In genomic region chr1:186306533-186306932, GRCh38 we compare ENCODE assay signal across 16 cellular contexts. TPM values are rescaled to one million over a fixed set of nuclear protein-coding genes. Genes with fewer than 3 reads are reported as not detected.
DNase-seq lines count a peak whose midpoint lies in the region; ATAC-seq and TF ChIP-seq lines count a peak whose summit lies in the region.
"Had no signal": no experiment of that assay in that cellular context is flagged by ENCODE, and none has a peak within 500 bp of the region (broad histone marks: within the 10 kb centered on the region; RNA-seq: fewer than 3 reads in every experiment).

No MANE protein-coding gene starts in this region.

- peak; percentile 32 for DNase-seq in activated naive CD4-positive, alpha-beta T cell treated with anti-CD3 and anti-CD28 coated beads for 36 hours
- DNase-seq in activated naive CD4-positive, alpha-beta T cell treated with Interleukin-2 at 50 U/mL for 16 hours: no peak
- DNase-seq in Jurkat, Clone E6-1 (ENCODE audit: low read depth, low spot score): peak; percentile 84
- peak in 1 of 10 donors; percentile 15 for DNase-seq in naive thymus-derived CD8-positive, alpha-beta T cell
- DNase-seq in BE2C: no peak
- DNase-seq: AML-193, EL, KBM-7, NCI-H1092 treated with DMSO at 0.1 percent for 48 hours, NCI-H1694 treated with DMSO at 0.1 percent for 48 hours, NCI-H446, PC-9 had no signal

- H3K27me3 ChIP-seq in BE2C: peaks cover 11% of the 10 kb centered on the region

- peaks cover 63% of the 10 kb centered on the region for H3K4me1 Mint-ChIP-seq in activated naive CD4-positive, alpha-beta T cell treated with anti-CD3 and anti-CD28 coated beads for 36 hours (ENCODE audit: low read depth)
- peaks cover 18% of the 10 kb centered on the region for H3K4me1 Mint-ChIP-seq in activated T-helper 17 cell treated with anti-CD3 and anti-CD28 coated beads, Interleukin-2, amount 50 U/mL, for 72 hours
- peaks cover 18 to 50% (median 37%) of the 10 kb centered on the region in 4 donors for H3K4me1 Mint-ChIP-seq in naive thymus-derived CD8-positive, alpha-beta T cell

- H3K9me3 Mint-ChIP-seq in activated naive CD4-positive, alpha-beta T cell treated with anti-CD3 and anti-CD28 coated beads for 36 hours: no peaks in the 10 kb centered on the region
- no peaks in the 10 kb centered on the region for H3K9me3 Mint-ChIP-seq in activated T-helper 17 cell treated with anti-CD3 and anti-CD28 coated beads, Interleukin-2, amount 50 U/mL, for 72 hours
- no peaks in the 10 kb centered on the region for H3K9me3 Mint-ChIP-seq in naive thymus-derived CD8-positive, alpha-beta T cell

- no peaks in the 10 kb centered on the region for H3K4me1 ChIP-seq in BE2C

- CTCF ChIA-PET in activated naive CD4-positive, alpha-beta T cell treated with anti-CD3 and anti-CD28 coated beads for 36 hours (lab: Charles Lee): interaction anchor here (0.5 to 6.0 kb wide), 4 partner anchors 11 to 91 kb away, joined by 3 to 81 read pairs (median 10); no protein-coding TSS in a partner anchor

- H3K27ac Mint-ChIP-seq in activated naive CD4-positive, alpha-beta T cell treated with anti-CD3 and anti-CD28 coated beads for 36 hours: peak overlapping the region; percentile 95
- H3K27ac Mint-ChIP-seq in activated T-helper 17 cell treated with anti-CD3 and anti-CD28 coated beads, Interleukin-2, amount 50 U/mL, for 72 hours: peak overlapping the region; percentile 52
- peak overlapping the region; percentile 50 to 97 (median 82) for H3K27ac Mint-ChIP-seq in naive thymus-derived CD8-positive, alpha-beta T cell

- H3K36me3 Mint-ChIP-seq in activated naive CD4-positive, alpha-beta T cell treated with anti-CD3 and anti-CD28 coated beads for 36 hours (ENCODE audit: low read depth): peaks cover 46% of the 10 kb centered on the region
- H3K36me3 Mint-ChIP-seq in activated T-helper 17 cell treated with anti-CD3 and anti-CD28 coated beads, Interleukin-2, amount 50 U/mL, for 72 hours (ENCODE audit: low read depth): peaks cover 9% of the 10 kb centered on the region
- peaks cover 0 to 11% (median 11%) of the 10 kb centered on the region in 3 donors for H3K36me3 Mint-ChIP-seq in naive thymus-derived CD8-positive, alpha-beta T cell

- 0 out of 2 replicates have a peak, but pooled peaks cover 4% of the 10 kb centered on the region for H3K36me3 ChIP-seq in BE2C

- no peaks in the 10 kb centered on the region for H3K27me3 Mint-ChIP-seq in activated naive CD4-positive, alpha-beta T cell treated with anti-CD3 and anti-CD28 coated beads for 36 hours (ENCODE audit: low read depth)
- no peaks in the 10 kb centered on the region for H3K27me3 Mint-ChIP-seq in activated T-helper 17 cell treated with anti-CD3 and anti-CD28 coated beads, Interleukin-2, amount 50 U/mL, for 72 hours
- no peaks in the 10 kb centered on the region for H3K27me3 Mint-ChIP-seq in naive thymus-derived CD8-positive, alpha-beta T cell

- peak overlapping the region; percentile 5 for H3K4me3 Mint-ChIP-seq in activated naive CD4-positive, alpha-beta T cell treated with anti-CD3 and anti-CD28 coated beads for 36 hours
- H3K4me3 Mint-ChIP-seq in activated T-helper 17 cell treated with anti-CD3 and anti-CD28 coated beads, Interleukin-2, amount 50 U/mL, for 72 hours: peak overlapping the region; percentile 2
- peak overlapping the region in 8 of 10 donors; percentile 8 to 77 (median 56) for H3K4me3 Mint-ChIP-seq in naive thymus-derived CD8-positive, alpha-beta T cell

- no peak overlapping the region for H3K4me3 ChIP-seq in Jurkat, Clone E6-1 (ENCODE audit: low read length)
- no peak overlapping the region for H3K4me3 ChIP-seq in BE2C (ENCODE audit: low read depth, low read length)
- H3K4me3 ChIP-seq: PC-9 had no signal

- no peaks in the 10 kb centered on the region for H3K9me3 ChIP-seq in BE2C

- TF ChIP-seq CTCF in BE2C (IDR thresholded peaks at IDR 0.05; ENCODE audit: low read depth, low read length): no peak

- intact Hi-C loops in activated naive CD4-positive, alpha-beta T cell treated with anti-CD3 and anti-CD28 coated beads for 36 hours (cut with micrococcal nuclease): loop anchor here (5.0 to 10.0 kb wide), 3 partner anchors 299 to 1552 kb away; partner anchors contain the start of genes EDEM3, SWT1 and TRMT1L

- POLR2A ChIA-PET in naive thymus-derived CD8-positive, alpha-beta T cell (lab: Charles Lee): interaction anchor here (0.7 kb wide), 1 partner anchor 63 kb away, joined by 3 read pairs; no protein-coding TSS in a partner anchor

- ATAC-seq in activated T-helper 17 cell treated with anti-CD3 and anti-CD28 coated beads, Interleukin-2, amount 50 U/mL, for 72 hours (replicated peaks): no peak
- peak; percentile 21 to 26 for ATAC-seq in naive thymus-derived CD8-positive, alpha-beta T cell
- ATAC-seq in HG03460 (IDR thresholded peaks at IDR 0.05; ENCODE audit: unreplicated experiment): no peak

RNA-seq across cellular contexts. Expression of gene PRG4, which starts 10.5 kb away (rescaled TPM):
- total RNA-seq in activated naive CD4-positive, alpha-beta T cell treated with anti-CD3 and anti-CD28 coated beads for 36 hours: 10 to 100 TPM; 83.8 to 86.8 TPM
- polyA plus RNA-seq in Jurkat, Clone E6-1 (2012; ENCODE audit: insufficient read depth, insufficient read length): not detected
- total RNA-seq in activated T-helper 17 cell treated with anti-CD3 and anti-CD28 coated beads, Interleukin-2, amount 50 U/mL, for 72 hours: 1 to 10 TPM; 1.7 to 4.8 TPM
- total RNA-seq in naive thymus-derived CD8-positive, alpha-beta T cell: under 1 TPM in 1 of 2 experiments, not detected in 1; 0.08 TPM
- under 1 TPM in 2 of 3 donors, not detected in 1; 0.05 to 0.06 TPM for polyA plus RNA-seq in naive thymus-derived CD8-positive, alpha-beta T cell
- polyA plus RNA-seq in BE2C (2012; ENCODE audit: insufficient read depth, insufficient read length, low read depth): 0.15 TPM
- total RNA-seq: H4, M059J, PC-9 had no signal

Comparison
In these comparisons a context has a peak if more than half of its experiments do, and no peak if none do; other contexts are left out.
1. DNase-seq: peak in activated naive CD4-positive, alpha-beta T cell treated with anti-CD3 and anti-CD28 coated beads for 36 hours (single experiment) and Jurkat, Clone E6-1 (single experiment); none in activated naive CD4-positive, alpha-beta T cell treated with Interleukin-2 at 50 U/mL for 16 hours (single experiment) and BE2C (single experiment).
2. H3K4me3 Mint-ChIP-seq: peak in every context shown above with its lines; median percentile 56 in naive thymus-derived CD8-positive, alpha-beta T cell; 5 in activated naive CD4-positive, alpha-beta T cell treated with anti-CD3 and anti-CD28 coated beads for 36 hours; 2 in activated T-helper 17 cell treated with anti-CD3 and anti-CD28 coated beads, Interleukin-2, amount 50 U/mL, for 72 hours.
3. ATAC-seq: peak in naive thymus-derived CD8-positive, alpha-beta T cell (2 of 2); none in activated T-helper 17 cell treated with anti-CD3 and anti-CD28 coated beads, Interleukin-2, amount 50 U/mL, for 72 hours (single experiment) and HG03460 (single experiment).
4. RNA of gene PRG4, which starts 10.5 kb away (total RNA-seq): 83.8 to 86.8 TPM in activated naive CD4-positive, alpha-beta T cell treated with anti-CD3 and anti-CD28 coated beads for 36 hours; 1.7 to 4.8 TPM in activated T-helper 17 cell treated with anti-CD3 and anti-CD28 coated beads, Interleukin-2, amount 50 U/mL, for 72 hours and 0.08 TPM in naive thymus-derived CD8-positive, alpha-beta T cell; every median in the first group is over 10 times any median in the second.
5. Peak in every context shown above with its lines, with median percentiles within 50 percentile points of each other: H3K27ac Mint-ChIP-seq.